Comparison of ENCODE assay signal across 8 cellular contexts in genomic region chr20:47785900-47786762, GRCh38. TPM values are rescaled to one million over a fixed set of nuclear protein-coding genes. Genes with fewer than 3 reads are reported as not detected.
DNase-seq lines count a peak whose midpoint lies in the region; ATAC-seq, FAIRE-seq and TF ChIP-seq lines count a peak whose summit lies in the region.

No MANE protein-coding gene starts in this region.

- H3K4me3 ChIP-seq in BE2C (ENCODE audit: low read depth, low read length) (peak overlapping the region; percentile 76), bronchial epithelial cell (ENCODE audit: low read depth, low read length) (peak overlapping the region; percentile 65), iPS-18c (ENCODE audit: insufficient read depth, low read depth, low read length) (peak overlapping the region; percentile 71)

- peaks cover 34% of the 10 kb centered on the region for H3K4me1 ChIP-seq in BE2C

- peak; percentile 48 for FAIRE-seq in GM18507 (lab: Jason Lieb, UNC)
- FAIRE-seq in bronchial epithelial cell (lab: Jason Lieb, UNC) = no peak

- peak; percentile 84 for DNase-seq in BE2C
- no peak for DNase-seq in GM18507 (ENCODE audit: extremely low spot score, insufficient read length, low read depth)
- peak; percentile 79 for DNase-seq in NCI-H82 treated with DMSO at 0.1 percent for 48 hours (lab: John Stamatoyannopoulos, UW; ENCODE audit: unreplicated experiment)
- DNase-seq in bronchial epithelial cell (ENCODE audit: low read depth) = peak; percentile 70
- peak; percentile 74 for DNase-seq in renal cortical epithelial cell (ENCODE audit: low read depth)

- H3K27me3 ChIP-seq in BE2C (no peaks in the 10 kb centered on the region), bronchial epithelial cell (ENCODE audit: control insufficient read depth, insufficient read depth, low read length) (no peaks in the 10 kb centered on the region)

- peak; percentile 84 for TF ChIP-seq CTCF in BE2C (IDR thresholded peaks at IDR 0.05; ENCODE audit: low read depth, low read length)
- peak; percentile 88 for TF ChIP-seq CTCF in bronchial epithelial cell (IDR thresholded peaks at IDR 0.05; ENCODE audit: insufficient read depth, low read length, severe bottlenecking)

- H3K9me3 ChIP-seq in BE2C (no peaks in the 10 kb centered on the region), iPS-18c (ENCODE audit: control insufficient read depth, insufficient read depth, low read length) (no peaks in the 10 kb centered on the region)

- H3K36me3 ChIP-seq in BE2C = no peaks in the 10 kb centered on the region; the same call in 1 of the 2 replicates
- H3K36me3 ChIP-seq in bronchial epithelial cell (ENCODE audit: control insufficient read depth, insufficient read depth, low read length) = peaks cover 1% of the 10 kb centered on the region

- no peak for ATAC-seq in GM18498 (IDR thresholded peaks at IDR 0.05; ENCODE audit: unreplicated experiment)
- no peak for ATAC-seq in GM21447 (IDR thresholded peaks at IDR 0.05; ENCODE audit: unreplicated experiment)

RNA-seq across cellular contexts. Expression of gene SULF2, which starts 0.8 kb away (rescaled TPM):
- 95.1 TPM for polyA plus RNA-seq in BE2C (2012; ENCODE audit: insufficient read depth, insufficient read length, low read depth)
- total RNA-seq in bronchial epithelial cell = 25.3 and 31.6 TPM in 2 replicates
- 27.1 and 217 TPM in 2 replicates for total RNA-seq in renal cortical epithelial cell
